ENCODE assay signal across 1 cellular context in the genomic region with DNA sequence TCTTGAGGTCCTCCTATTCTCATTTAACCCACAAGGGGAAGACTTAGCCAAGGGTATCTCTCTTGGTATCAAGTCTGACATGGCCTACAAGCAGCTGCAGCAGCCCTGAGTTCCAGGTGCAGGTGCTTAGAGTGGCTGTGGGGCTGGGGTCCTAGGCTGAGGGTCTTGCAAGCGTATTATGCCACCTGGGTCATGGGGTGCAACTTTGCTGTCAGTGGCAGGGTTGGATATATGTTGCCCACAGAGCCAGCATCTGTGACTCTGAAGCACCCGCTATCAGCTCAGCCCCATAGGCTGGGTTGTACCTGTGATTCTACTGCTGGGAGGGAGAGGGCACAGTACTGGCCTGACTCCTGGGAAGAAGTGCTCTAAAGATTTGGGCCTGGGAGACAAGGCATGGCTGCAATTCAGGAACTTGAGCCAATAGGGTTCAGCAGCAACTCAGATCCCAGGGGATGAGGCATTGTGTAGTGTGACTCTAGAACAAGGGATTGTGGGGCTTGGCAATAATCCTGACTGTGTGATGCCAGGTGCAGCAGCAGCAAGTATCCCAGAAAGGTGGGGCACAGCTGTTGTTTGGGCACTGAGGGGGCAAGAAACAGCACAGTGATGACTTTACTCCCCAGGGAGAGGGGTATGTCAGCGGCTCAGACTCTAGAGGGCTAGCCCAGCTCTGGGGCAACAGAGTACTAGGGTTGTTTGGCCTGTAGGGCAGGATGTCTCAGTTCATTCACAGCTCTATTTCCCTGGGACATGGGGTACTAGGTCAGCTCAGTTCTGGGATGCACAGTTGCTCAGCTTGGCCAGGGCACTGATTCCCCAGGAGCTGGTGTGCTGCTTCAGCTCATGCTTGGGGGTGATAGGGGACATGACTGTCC.
TF ChIP-seq lines count a peak whose summit lies in the region.

No MANE protein-coding gene starts in this region.

TF ChIP-seq in HCT116, 20 proteins besides CTCF, POLR2A, EP300 and RAD21:
- TF ChIP-seq, protein P1, sequence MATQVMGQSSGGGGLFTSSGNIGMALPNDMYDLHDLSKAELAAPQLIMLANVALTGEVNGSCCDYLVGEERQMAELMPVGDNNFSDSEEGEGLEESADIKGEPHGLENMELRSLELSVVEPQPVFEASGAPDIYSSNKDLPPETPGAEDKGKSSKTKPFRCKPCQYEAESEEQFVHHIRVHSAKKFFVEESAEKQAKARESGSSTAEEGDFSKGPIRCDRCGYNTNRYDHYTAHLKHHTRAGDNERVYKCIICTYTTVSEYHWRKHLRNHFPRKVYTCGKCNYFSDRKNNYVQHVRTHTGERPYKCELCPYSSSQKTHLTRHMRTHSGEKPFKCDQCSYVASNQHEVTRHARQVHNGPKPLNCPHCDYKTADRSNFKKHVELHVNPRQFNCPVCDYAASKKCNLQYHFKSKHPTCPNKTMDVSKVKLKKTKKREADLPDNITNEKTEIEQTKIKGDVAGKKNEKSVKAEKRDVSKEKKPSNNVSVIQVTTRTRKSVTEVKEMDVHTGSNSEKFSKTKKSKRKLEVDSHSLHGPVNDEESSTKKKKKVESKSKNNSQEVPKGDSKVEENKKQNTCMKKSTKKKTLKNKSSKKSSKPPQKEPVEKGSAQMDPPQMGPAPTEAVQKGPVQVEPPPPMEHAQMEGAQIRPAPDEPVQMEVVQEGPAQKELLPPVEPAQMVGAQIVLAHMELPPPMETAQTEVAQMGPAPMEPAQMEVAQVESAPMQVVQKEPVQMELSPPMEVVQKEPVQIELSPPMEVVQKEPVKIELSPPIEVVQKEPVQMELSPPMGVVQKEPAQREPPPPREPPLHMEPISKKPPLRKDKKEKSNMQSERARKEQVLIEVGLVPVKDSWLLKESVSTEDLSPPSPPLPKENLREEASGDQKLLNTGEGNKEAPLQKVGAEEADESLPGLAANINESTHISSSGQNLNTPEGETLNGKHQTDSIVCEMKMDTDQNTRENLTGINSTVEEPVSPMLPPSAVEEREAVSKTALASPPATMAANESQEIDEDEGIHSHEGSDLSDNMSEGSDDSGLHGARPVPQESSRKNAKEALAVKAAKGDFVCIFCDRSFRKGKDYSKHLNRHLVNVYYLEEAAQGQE (IDR thresholded peaks at IDR 0.05; ENCODE audit: low read depth), result no peak
- TF ChIP-seq EZH2phosphoT487 (IDR thresholded peaks at IDR 0.05; ENCODE audit: borderline replicate concordance), result no peak
- no peak for TF ChIP-seq POLR2AphosphoS5 (IDR thresholded peaks at IDR 0.05; ENCODE audit: low read depth, low read length)
- no peak for TF ChIP-seq CEBPB (IDR thresholded peaks at IDR 0.05; ENCODE audit: low read depth)
- no peak for TF ChIP-seq JUND (IDR thresholded peaks at IDR 0.05)
- TF ChIP-seq, protein P2, sequence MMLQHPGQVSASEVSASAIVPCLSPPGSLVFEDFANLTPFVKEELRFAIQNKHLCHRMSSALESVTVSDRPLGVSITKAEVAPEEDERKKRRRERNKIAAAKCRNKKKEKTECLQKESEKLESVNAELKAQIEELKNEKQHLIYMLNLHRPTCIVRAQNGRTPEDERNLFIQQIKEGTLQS (IDR thresholded peaks at IDR 0.05), result no peak
- no peak for TF ChIP-seq SIN3A (IDR thresholded peaks at IDR 0.05; ENCODE audit: low read depth)
- TF ChIP-seq, protein P3, sequence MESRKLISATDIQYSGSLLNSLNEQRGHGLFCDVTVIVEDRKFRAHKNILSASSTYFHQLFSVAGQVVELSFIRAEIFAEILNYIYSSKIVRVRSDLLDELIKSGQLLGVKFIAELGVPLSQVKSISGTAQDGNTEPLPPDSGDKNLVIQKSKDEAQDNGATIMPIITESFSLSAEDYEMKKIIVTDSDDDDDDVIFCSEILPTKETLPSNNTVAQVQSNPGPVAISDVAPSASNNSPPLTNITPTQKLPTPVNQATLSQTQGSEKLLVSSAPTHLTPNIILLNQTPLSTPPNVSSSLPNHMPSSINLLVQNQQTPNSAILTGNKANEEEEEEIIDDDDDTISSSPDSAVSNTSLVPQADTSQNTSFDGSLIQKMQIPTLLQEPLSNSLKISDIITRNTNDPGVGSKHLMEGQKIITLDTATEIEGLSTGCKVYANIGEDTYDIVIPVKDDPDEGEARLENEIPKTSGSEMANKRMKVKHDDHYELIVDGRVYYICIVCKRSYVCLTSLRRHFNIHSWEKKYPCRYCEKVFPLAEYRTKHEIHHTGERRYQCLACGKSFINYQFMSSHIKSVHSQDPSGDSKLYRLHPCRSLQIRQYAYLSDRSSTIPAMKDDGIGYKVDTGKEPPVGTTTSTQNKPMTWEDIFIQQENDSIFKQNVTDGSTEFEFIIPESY (IDR thresholded peaks at IDR 0.05; ENCODE audit: extremely low read depth, insufficient replicate concordance, low read length), result no peak
- TF ChIP-seq, protein P4, sequence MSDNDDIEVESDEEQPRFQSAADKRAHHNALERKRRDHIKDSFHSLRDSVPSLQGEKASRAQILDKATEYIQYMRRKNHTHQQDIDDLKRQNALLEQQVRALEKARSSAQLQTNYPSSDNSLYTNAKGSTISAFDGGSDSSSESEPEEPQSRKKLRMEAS (IDR thresholded peaks at IDR 0.05), result no peak
- no peak for TF ChIP-seq EZH2 (IDR thresholded peaks at IDR 0.05)
- no peak for TF ChIP-seq ELF1 (IDR thresholded peaks at IDR 0.05; ENCODE audit: borderline replicate concordance, low read depth)
- no peak for TF ChIP-seq SP1 (IDR thresholded peaks at IDR 0.05; ENCODE audit: low read depth)
- TF ChIP-seq EGR1 (IDR thresholded peaks at IDR 0.05; ENCODE audit: low read depth), result no peak
- TF ChIP-seq FOSL1 (IDR thresholded peaks at IDR 0.05; ENCODE audit: low read depth), result no peak
TF ChIP-seq in HCT116: peak in this region for 0.
